In genomic region chr17:80760501-80760900, GRCh38 we compare ENCODE assay signal across 10 cellular contexts.
A peak's percentile ranks its signal among the peaks of the same experiment; 100 is the strongest.
DNase-seq lines count a peak whose midpoint lies in the region; TF ChIP-seq lines count a peak whose summit lies in the region.
"Had no signal": no experiment of that assay in that cellular context is flagged by ENCODE, and none has a peak within 500 bp of the region (broad histone marks: within the 10 kb centered on the region; RNA-seq: fewer than 3 reads in every experiment).

No MANE protein-coding gene starts in this region.

- H3K9me3 ChIP-seq in stomach (no peaks in the 10 kb centered on the region), HAP-1 (no peaks in the 10 kb centered on the region)
- H3K9me3 ChIP-seq: neutrophil had no signal

- no peak for TF ChIP-seq CTCF in stomach (IDR thresholded peaks at IDR 0.05)

- H3K4me3 ChIP-seq in stomach (no peak overlapping the region), HAP-1 (no peak overlapping the region)

- H3K27me3 ChIP-seq in stomach = no peaks in the 10 kb centered on the region
- H3K27me3 ChIP-seq in HAP-1 (ENCODE audit: low read depth) = no peaks in the 10 kb centered on the region
- H3K27me3 ChIP-seq: neutrophil had no signal

- 22 to 44% (median 28%) methylated on average over 12 of the region's 12 CpGs for WGBS in stomach, 5 donors

- H3K36me3 Mint-ChIP-seq in activated T-cell treated with anti-CD3 and anti-CD28 coated beads, Interleukin-2, amount 50 U/mL, for 24 hours (ENCODE audit: low read depth) = peaks cover 62% of the 10 kb centered on the region

- H3K27ac Mint-ChIP-seq in activated T-cell treated with anti-CD3 and anti-CD28 coated beads, Interleukin-2, amount 50 U/mL, for 24 hours = peak overlapping the region; percentile 98

- peak; percentile 31 for DNase-seq in activated T-cell treated with anti-CD3 and anti-CD28 coated beads, Interleukin-2, amount 50 U/mL, for 24 hours
- DNase-seq in activated T-cell treated with anti-CD3 and anti-CD28 coated beads, Interleukin-2, amount 50 U/mL, for 1 hour = no peak
- DNase-seq in NCI-H345 treated with DMSO at 0.1 percent for 48 hours (lab: John Stamatoyannopoulos, UW; ENCODE audit: unreplicated experiment) (peak; percentile 97), astrocyte of the hippocampus (ENCODE audit: low read depth, low spot score) (peak; percentile 33), stomach (peak; percentile 77), occipital lobe (lab: John Stamatoyannopoulos, UW) (no peak), epidermal melanocyte (ENCODE audit: insufficient read length, low spot score) (no peak), HAP-1 (ENCODE audit: low spot score in 2 of 2) (no peak)
- DNase-seq: SW 1271 had no signal

- H3K4me1 ChIP-seq in stomach = peaks cover 6 to 38% (median 18%) of the 10 kb centered on the region in 4 donors
- no peaks in the 10 kb centered on the region for H3K4me1 ChIP-seq in HAP-1

- H3K36me3 ChIP-seq in stomach (peaks cover 0 to 15% (median 12%) of the 10 kb centered on the region in 4 donors), HAP-1 (replicated peaks) (peaks cover 10% of the 10 kb centered on the region)
- H3K36me3 ChIP-seq: neutrophil had no signal

- no peaks in the 10 kb centered on the region for H3K9me3 Mint-ChIP-seq in activated T-cell treated with anti-CD3 and anti-CD28 coated beads, Interleukin-2, amount 50 U/mL, for 24 hours

- H3K27me3 Mint-ChIP-seq in activated T-cell treated with anti-CD3 and anti-CD28 coated beads, Interleukin-2, amount 50 U/mL, for 24 hours = no peaks in the 10 kb centered on the region

- H3K27ac ChIP-seq in stomach = peak overlapping the region in 3 of 5 donors; percentile 2 to 32 (median 28)
- H3K27ac ChIP-seq: neutrophil had no signal

- no peak for TF ChIP-seq EP300 in stomach (IDR thresholded peaks at IDR 0.05)

- TF ChIP-seq POLR2A in stomach (IDR thresholded peaks at IDR 0.05) = no peak

- peaks cover 79% of the 10 kb centered on the region for H3K4me1 Mint-ChIP-seq in activated T-cell treated with anti-CD3 and anti-CD28 coated beads, Interleukin-2, amount 50 U/mL, for 24 hours (ENCODE audit: low read depth)

- intact Hi-C loops in stomach (cut with DNase I; ENCODE audit: low total_unique reads) = no loop called here

- in situ Hi-C loops in HAP-1 (cut with MboI; ENCODE audit: low sequenced_read_pairs) = no loop called here

- H3K4me3 Mint-ChIP-seq in activated T-cell treated with anti-CD3 and anti-CD28 coated beads, Interleukin-2, amount 50 U/mL, for 24 hours = no peak overlapping the region

Comparison
In these comparisons a context has a peak if more than half of its experiments do, and no peak if none do; other contexts are left out.
1. DNase-seq: peak in activated T-cell treated with anti-CD3 and anti-CD28 coated beads, Interleukin-2, amount 50 U/mL, for 24 hours (single experiment), NCI-H345 treated with DMSO at 0.1 percent for 48 hours (single experiment), astrocyte of the hippocampus (single experiment) and stomach (single experiment); none in activated T-cell treated with anti-CD3 and anti-CD28 coated beads, Interleukin-2, amount 50 U/mL, for 1 hour (single experiment), occipital lobe (single experiment), epidermal melanocyte (single experiment) and HAP-1 (0 of 2).